In the genomic region with DNA sequence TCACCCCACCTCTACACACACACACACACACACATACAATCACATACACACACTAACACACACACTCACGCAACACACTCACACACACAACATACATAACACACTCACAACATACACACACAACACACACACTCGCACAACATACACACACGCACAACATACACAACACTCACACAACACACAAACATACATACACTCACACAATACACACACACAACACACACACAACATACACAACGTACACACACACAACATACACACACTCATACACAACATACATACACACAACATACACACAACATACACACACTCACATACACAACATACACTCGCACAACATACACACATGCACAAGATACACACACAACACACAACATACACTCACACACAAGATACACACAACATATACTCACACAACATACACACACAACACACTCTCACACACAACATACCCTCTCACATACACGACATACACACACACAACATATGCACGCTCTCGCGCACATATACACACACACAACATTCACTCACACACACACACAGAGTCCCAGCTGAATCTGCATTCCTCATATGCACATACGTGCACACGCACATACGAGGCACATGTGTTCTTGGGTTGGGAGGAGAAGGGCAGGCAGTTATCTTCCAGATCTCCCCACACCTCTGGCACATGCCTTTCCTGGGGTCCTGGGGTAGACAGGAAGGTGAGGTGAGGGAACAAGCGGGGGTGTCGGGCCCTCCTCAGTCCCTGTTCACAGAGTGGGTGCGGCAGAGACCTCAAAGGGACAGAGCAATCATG, we compare ENCODE assay signal across 1 cellular context.
TF ChIP-seq lines count a peak whose summit lies in the region.

No MANE protein-coding gene starts in this region.

TF ChIP-seq in HEK293, 187 proteins besides CTCF, POLR2A, EP300 and RAD21 (continued from another document and continues in another):
- TF ChIP-seq, protein P1, sequence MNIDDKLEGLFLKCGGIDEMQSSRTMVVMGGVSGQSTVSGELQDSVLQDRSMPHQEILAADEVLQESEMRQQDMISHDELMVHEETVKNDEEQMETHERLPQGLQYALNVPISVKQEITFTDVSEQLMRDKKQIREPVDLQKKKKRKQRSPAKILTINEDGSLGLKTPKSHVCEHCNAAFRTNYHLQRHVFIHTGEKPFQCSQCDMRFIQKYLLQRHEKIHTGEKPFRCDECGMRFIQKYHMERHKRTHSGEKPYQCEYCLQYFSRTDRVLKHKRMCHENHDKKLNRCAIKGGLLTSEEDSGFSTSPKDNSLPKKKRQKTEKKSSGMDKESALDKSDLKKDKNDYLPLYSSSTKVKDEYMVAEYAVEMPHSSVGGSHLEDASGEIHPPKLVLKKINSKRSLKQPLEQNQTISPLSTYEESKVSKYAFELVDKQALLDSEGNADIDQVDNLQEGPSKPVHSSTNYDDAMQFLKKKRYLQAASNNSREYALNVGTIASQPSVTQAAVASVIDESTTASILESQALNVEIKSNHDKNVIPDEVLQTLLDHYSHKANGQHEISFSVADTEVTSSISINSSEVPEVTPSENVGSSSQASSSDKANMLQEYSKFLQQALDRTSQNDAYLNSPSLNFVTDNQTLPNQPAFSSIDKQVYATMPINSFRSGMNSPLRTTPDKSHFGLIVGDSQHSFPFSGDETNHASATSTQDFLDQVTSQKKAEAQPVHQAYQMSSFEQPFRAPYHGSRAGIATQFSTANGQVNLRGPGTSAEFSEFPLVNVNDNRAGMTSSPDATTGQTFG (tag by site-specific recombination; IDR thresholded peaks at IDR 0.05; ENCODE audit: borderline replicate concordance), result peak; percentile 35; the same call in 1 of the 2 replicates
- no peak for TF ChIP-seq ZNF146 (tag by site-specific recombination; IDR thresholded peaks at IDR 0.05)
- no peak for TF ChIP-seq ZFP37 (tag by site-specific recombination; IDR thresholded peaks at IDR 0.05)
- no peak for TF ChIP-seq GLI4 (tag by site-specific recombination; IDR thresholded peaks at IDR 0.05)
- TF ChIP-seq ZNF777 (tag by site-specific recombination; IDR thresholded peaks at IDR 0.05; ENCODE audit: borderline replicate concordance), result no peak; the same call in 1 of the 2 replicates
- TF ChIP-seq ZNF423 (tag by site-specific recombination; IDR thresholded peaks at IDR 0.05), result no peak
- TF ChIP-seq, protein P2, sequence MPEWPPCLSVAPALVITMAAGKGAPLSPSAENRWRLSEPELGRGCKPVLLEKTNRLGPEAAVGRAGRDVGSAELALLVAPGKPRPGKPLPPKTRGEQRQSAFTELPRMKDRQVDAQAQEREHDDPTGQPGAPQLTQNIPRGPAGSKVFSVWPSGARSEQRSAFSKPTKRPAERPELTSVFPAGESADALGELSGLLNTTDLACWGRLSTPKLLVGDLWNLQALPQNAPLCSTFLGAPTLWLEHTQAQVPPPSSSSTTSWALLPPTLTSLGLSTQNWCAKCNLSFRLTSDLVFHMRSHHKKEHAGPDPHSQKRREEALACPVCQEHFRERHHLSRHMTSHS (tag by site-specific recombination; IDR thresholded peaks at IDR 0.05), result 0 out of 2 replicates have a peak, but pooled peaks have one; percentile 31
- TF ChIP-seq ZNF585B (tag by site-specific recombination; IDR thresholded peaks at IDR 0.05), result no peak
- TF ChIP-seq, protein P3, sequence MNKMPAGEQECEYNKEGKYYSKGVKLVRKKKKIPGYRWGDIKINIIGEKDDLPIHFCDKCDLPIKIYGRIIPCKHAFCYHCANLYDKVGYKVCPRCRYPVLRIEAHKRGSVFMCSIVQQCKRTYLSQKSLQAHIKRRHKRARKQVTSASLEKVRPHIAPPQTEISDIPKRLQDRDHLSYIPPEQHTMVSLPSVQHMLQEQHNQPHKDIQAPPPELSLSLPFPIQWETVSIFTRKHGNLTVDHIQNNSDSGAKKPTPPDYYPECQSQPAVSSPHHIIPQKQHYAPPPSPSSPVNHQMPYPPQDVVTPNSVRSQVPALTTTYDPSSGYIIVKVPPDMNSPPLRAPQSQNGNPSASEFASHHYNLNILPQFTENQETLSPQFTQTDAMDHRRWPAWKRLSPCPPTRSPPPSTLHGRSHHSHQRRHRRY (tag by site-specific recombination; IDR thresholded peaks at IDR 0.05), result no peak
- no peak for TF ChIP-seq HOXD13 (CRISPR knock-in tag; IDR thresholded peaks at IDR 0.05; ENCODE audit: borderline replicate concordance)
- TF ChIP-seq ZNF530 (tag by site-specific recombination; IDR thresholded peaks at IDR 0.05; ENCODE audit: low read depth), result no peak
- TF ChIP-seq, protein P4, sequence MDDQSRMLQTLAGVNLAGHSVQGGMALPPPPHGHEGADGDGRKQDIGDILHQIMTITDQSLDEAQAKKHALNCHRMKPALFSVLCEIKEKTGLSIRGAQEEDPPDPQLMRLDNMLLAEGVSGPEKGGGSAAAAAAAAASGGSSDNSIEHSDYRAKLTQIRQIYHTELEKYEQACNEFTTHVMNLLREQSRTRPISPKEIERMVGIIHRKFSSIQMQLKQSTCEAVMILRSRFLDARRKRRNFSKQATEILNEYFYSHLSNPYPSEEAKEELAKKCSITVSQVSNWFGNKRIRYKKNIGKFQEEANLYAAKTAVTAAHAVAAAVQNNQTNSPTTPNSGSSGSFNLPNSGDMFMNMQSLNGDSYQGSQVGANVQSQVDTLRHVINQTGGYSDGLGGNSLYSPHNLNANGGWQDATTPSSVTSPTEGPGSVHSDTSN (CRISPR knock-in tag; IDR thresholded peaks at IDR 0.05), result no peak
- TF ChIP-seq, protein P5, sequence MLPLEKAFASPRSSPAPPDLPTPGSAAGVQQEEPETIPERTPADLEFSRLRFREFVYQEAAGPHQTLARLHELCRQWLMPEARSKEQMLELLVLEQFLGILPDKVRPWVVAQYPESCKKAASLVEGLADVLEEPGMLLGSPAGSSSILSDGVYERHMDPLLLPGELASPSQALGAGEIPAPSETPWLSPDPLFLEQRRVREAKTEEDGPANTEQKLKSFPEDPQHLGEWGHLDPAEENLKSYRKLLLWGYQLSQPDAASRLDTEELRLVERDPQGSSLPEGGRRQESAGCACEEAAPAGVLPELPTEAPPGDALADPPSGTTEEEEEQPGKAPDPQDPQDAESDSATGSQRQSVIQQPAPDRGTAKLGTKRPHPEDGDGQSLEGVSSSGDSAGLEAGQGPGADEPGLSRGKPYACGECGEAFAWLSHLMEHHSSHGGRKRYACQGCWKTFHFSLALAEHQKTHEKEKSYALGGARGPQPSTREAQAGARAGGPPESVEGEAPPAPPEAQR (tag by site-specific recombination; IDR thresholded peaks at IDR 0.05), result no peak
- no peak for TF ChIP-seq ZNF23 (tag by site-specific recombination; IDR thresholded peaks at IDR 0.05; ENCODE audit: borderline replicate concordance)
- TF ChIP-seq ZNF571 (tag by site-specific recombination; IDR thresholded peaks at IDR 0.05), result 0 out of 2 replicates have a peak, but pooled peaks have one; percentile 48
- TF ChIP-seq ZNF2 (tag by site-specific recombination; IDR thresholded peaks at IDR 0.05), result no peak; the same call in 1 of the 2 replicates
- TF ChIP-seq ZNF660 (tag by site-specific recombination; IDR thresholded peaks at IDR 0.05), result no peak
- TF ChIP-seq GLI2 (tag by site-specific recombination; IDR thresholded peaks at IDR 0.05; ENCODE audit: borderline replicate concordance, low read depth), result no peak
- TF ChIP-seq ZNF544 (tag by site-specific recombination; IDR thresholded peaks at IDR 0.05), result no peak
- no peak for TF ChIP-seq ZNF211 (tag by site-specific recombination; IDR thresholded peaks at IDR 0.05; ENCODE audit: low read depth)
- TF ChIP-seq ZNF221 (tag by site-specific recombination; IDR thresholded peaks at IDR 0.05; ENCODE audit: borderline replicate concordance), result no peak
- TF ChIP-seq ZNF341 (tag by site-specific recombination; IDR thresholded peaks at IDR 0.05; ENCODE audit: low read depth), result no peak
- no peak for TF ChIP-seq ZFP69B (tag by site-specific recombination; IDR thresholded peaks at IDR 0.05)
- TF ChIP-seq, protein P6, sequence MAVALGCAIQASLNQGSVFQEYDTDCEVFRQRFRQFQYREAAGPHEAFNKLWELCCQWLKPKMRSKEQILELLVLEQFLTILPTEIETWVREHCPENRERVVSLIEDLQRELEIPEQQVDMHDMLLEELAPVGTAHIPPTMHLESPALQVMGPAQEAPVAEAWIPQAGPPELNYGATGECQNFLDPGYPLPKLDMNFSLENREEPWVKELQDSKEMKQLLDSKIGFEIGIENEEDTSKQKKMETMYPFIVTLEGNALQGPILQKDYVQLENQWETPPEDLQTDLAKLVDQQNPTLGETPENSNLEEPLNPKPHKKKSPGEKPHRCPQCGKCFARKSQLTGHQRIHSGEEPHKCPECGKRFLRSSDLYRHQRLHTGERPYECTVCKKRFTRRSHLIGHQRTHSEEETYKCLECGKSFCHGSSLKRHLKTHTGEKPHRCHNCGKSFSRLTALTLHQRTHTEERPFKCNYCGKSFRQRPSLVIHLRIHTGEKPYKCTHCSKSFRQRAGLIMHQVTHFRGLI (tag by site-specific recombination; IDR thresholded peaks at IDR 0.05), result no peak
- TF ChIP-seq MYNN (tag by site-specific recombination; IDR thresholded peaks at IDR 0.05; ENCODE audit: borderline replicate concordance), result no peak
- TF ChIP-seq YY1 (tag by site-specific recombination; IDR thresholded peaks at IDR 0.05), result no peak
- no peak for TF ChIP-seq ZNF140 (tag by site-specific recombination; IDR thresholded peaks at IDR 0.05)
- TF ChIP-seq, protein P7, sequence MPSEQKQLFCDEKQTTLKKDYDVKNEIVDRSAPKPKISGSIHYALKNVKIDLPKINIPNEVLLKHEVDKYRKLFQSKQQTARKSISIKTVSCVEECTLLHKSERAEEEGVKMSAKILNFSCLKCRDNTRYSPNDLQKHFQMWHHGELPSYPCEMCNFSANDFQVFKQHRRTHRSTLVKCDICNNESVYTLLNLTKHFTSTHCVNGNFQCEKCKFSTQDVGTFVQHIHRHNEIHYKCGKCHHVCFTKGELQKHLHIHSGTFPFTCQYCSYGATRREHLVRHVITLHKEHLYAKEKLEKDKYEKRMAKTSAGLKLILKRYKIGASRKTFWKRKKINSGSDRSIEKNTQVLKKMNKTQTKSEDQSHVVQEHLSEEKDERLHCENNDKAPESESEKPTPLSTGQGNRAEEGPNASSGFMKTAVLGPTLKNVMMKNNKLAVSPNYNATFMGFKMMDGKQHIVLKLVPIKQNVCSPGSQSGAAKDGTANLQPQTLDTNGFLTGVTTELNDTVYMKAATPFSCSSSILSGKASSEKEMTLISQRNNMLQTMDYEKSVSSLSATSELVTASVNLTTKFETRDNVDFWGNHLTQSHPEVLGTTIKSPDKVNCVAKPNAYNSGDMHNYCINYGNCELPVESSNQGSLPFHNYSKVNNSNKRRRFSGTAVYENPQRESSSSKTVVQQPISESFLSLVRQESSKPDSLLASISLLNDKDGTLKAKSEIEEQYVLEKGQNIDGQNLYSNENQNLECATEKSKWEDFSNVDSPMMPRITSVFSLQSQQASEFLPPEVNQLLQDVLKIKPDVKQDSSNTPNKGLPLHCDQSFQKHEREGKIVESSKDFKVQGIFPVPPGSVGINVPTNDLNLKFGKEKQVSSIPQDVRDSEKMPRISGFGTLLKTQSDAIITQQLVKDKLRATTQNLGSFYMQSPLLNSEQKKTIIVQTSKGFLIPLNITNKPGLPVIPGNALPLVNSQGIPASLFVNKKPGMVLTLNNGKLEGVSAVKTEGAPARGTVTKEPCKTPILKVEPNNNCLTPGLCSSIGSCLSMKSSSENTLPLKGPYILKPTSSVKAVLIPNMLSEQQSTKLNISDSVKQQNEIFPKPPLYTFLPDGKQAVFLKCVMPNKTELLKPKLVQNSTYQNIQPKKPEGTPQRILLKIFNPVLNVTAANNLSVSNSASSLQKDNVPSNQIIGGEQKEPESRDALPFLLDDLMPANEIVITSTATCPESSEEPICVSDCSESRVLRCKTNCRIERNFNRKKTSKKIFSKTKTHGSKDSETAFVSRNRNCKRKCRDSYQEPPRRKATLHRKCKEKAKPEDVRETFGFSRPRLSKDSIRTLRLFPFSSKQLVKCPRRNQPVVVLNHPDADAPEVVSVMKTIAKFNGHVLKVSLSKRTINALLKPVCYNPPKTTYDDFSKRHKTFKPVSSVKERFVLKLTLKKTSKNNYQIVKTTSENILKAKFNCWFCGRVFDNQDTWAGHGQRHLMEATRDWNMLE (tag by site-specific recombination; conservative IDR thresholded peaks at IDR 0.05; ENCODE audit: low read depth), result no peak
- no peak for TF ChIP-seq ZNF626 (tag by site-specific recombination; IDR thresholded peaks at IDR 0.05)
- TF ChIP-seq ZNF621 (tag by site-specific recombination; IDR thresholded peaks at IDR 0.05), result peak; percentile 57; the same call in 1 of the 2 replicates
- TF ChIP-seq ZNF202 (tag by site-specific recombination; IDR thresholded peaks at IDR 0.05; ENCODE audit: borderline replicate concordance), result no peak
- no peak for TF ChIP-seq ZSCAN30 (tag by site-specific recombination; IDR thresholded peaks at IDR 0.05)
- TF ChIP-seq ZNF157 (tag by site-specific recombination; IDR thresholded peaks at IDR 0.05), result peak; percentile 10; the same call in 1 of the 2 replicates
- TF ChIP-seq ZNF654 (tag by site-specific recombination; IDR thresholded peaks at IDR 0.05; ENCODE audit: low read depth), result no peak
- TF ChIP-seq ZNF560 (tag by site-specific recombination; IDR thresholded peaks at IDR 0.05; ENCODE audit: borderline replicate concordance), result no peak
- TF ChIP-seq ZNF274 (IDR thresholded peaks at IDR 0.05; ENCODE audit: low read length), result no peak
- TF ChIP-seq ZNF274 (tag by site-specific recombination; IDR thresholded peaks at IDR 0.05; ENCODE audit: borderline replicate concordance), result peak; percentile 54; the same call in 1 of the 2 replicates
- no peak for TF ChIP-seq GLIS2 (tag by site-specific recombination; IDR thresholded peaks at IDR 0.05)
- TF ChIP-seq HOXA7 (CRISPR knock-in tag; IDR thresholded peaks at IDR 0.05; ENCODE audit: borderline replicate concordance), result no peak
- TF ChIP-seq ZNF791 (tag by site-specific recombination; IDR thresholded peaks at IDR 0.05), result no peak
- no peak for TF ChIP-seq ZNF184 (tag by site-specific recombination; IDR thresholded peaks at IDR 0.05)
- TF ChIP-seq ZNF433 (tag by site-specific recombination; IDR thresholded peaks at IDR 0.05; ENCODE audit: low read depth), result no peak
- no peak for TF ChIP-seq YY2 (tag by site-specific recombination; IDR thresholded peaks at IDR 0.05)
- no peak for TF ChIP-seq ZNF416 (tag by site-specific recombination; IDR thresholded peaks at IDR 0.05)
- TF ChIP-seq ZNF561 (tag by site-specific recombination; IDR thresholded peaks at IDR 0.05; ENCODE audit: borderline replicate concordance), result no peak
- TF ChIP-seq SETDB1 (IDR thresholded peaks at IDR 0.05; ENCODE audit: insufficient read length, low read length), result no peak
- TF ChIP-seq OSR2 (tag by site-specific recombination; IDR thresholded peaks at IDR 0.05), result no peak; the same call in 1 of the 2 replicates
- TF ChIP-seq SCRT1 (tag by site-specific recombination; IDR thresholded peaks at IDR 0.05; ENCODE audit: borderline replicate concordance), result no peak
- no peak for TF ChIP-seq ZNF132 (tag by site-specific recombination; IDR thresholded peaks at IDR 0.05; ENCODE audit: borderline replicate concordance)
- TF ChIP-seq ZNF600 (tag by site-specific recombination; IDR thresholded peaks at IDR 0.05), result no peak
- TF ChIP-seq, protein P8, sequence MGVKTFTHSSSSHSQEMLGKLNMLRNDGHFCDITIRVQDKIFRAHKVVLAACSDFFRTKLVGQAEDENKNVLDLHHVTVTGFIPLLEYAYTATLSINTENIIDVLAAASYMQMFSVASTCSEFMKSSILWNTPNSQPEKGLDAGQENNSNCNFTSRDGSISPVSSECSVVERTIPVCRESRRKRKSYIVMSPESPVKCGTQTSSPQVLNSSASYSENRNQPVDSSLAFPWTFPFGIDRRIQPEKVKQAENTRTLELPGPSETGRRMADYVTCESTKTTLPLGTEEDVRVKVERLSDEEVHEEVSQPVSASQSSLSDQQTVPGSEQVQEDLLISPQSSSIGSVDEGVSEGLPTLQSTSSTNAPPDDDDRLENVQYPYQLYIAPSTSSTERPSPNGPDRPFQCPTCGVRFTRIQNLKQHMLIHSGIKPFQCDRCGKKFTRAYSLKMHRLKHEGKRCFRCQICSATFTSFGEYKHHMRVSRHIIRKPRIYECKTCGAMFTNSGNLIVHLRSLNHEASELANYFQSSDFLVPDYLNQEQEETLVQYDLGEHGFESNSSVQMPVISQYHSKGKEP (tag by site-specific recombination; IDR thresholded peaks at IDR 0.05), result no peak
